In the genomic region with DNA sequence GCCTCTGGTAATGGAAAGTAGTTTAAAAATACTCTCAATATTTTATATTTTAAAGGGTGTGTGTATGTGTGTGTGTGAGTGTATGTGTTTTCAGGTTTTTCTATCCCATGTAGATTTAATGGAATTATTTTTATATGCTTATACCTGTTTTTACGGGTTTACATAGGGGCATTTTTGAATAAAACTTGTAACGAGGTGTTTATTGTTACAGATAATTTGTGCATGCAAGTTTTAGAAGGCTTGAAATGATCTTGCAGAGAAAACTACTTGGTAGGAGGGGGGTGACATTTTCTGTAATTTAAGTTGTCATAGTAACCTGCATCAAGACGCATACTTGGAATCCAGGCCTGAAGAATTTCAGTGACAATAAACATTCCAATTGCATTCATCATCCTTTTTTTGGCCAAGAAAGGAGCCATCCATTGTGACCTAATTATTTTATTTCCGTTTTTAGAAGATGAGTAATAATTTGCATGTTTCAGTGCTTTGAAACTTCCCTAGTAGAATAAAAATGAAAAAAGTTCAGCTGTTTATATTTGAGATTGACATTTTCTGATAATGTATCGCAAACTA, we compare ENCODE assay signal across 12 cellular contexts. TPM values are rescaled to one million over a fixed set of nuclear protein-coding genes. Genes with fewer than 3 reads are reported as not detected.
DNase-seq lines count a peak whose midpoint lies in the region; TF ChIP-seq lines count a peak whose summit lies in the region.
"Had no signal": no experiment of that assay in that cellular context is flagged by ENCODE, and none has a peak within 500 bp of the region (broad histone marks: within the 10 kb centered on the region; RNA-seq: fewer than 3 reads in every experiment).

No MANE protein-coding gene starts in this region.

- no peaks in the 10 kb centered on the region for H3K36me3 ChIP-seq in KMS-11 (ENCODE audit: insufficient read depth)
- H3K36me3 ChIP-seq: colonic mucosa had no signal

- H3K27ac ChIP-seq in KMS-11, result peak overlapping the region; percentile 81
- H3K27ac ChIP-seq: colonic mucosa, parathyroid adenoma had no signal

- DNase-seq in AG08395 (ENCODE audit: low spot score) (peak; percentile 75), dedifferentiated amniotic fluid mesenchymal stem cell (ENCODE audit: extremely low spot score) (peak; percentile 85), lung microvascular endothelial cell (ENCODE audit: low read depth in 2 of 2) (peak; percentile 82 to 98), GOT3 (lab: John Stamatoyannopoulos, UW) (no peak), SIG-M5 treated with dmso at 0.1 percent for 504 hours (lab: John Stamatoyannopoulos, UW; ENCODE audit: unreplicated experiment) (no peak), NCI-H2227 treated with DMSO at 0.1 percent for 48 hours (lab: John Stamatoyannopoulos, UW) (no peak), mesenteric fat pad (ENCODE audit: low spot score) (no peak)
- DNase-seq: activated CD8-positive, alpha-beta memory T cell treated with anti-CD3 and anti-CD28 coated beads for 24 hours; colonic mucosa; stimulated activated naive B cell treated with anti-CD40 and anti-IgM and Interleukin-4, amounts not matched to agents 10 μg/mL and 1 μg/mL and 100 μg/mL, for 72 hours had no signal

- no peak for TF ChIP-seq CTCF in KMS-11 (conservative IDR thresholded peaks at IDR 0.05; ENCODE audit: low read depth, low read length)

- no peaks in the 10 kb centered on the region for H3K27me3 ChIP-seq in KMS-11 (ENCODE audit: insufficient read depth, low read depth)
- H3K27me3 ChIP-seq: colonic mucosa had no signal

- no peak overlapping the region for H3K4me3 ChIP-seq in KMS-11 (IDR thresholded peaks at IDR 0.05; ENCODE audit: insufficient read depth, low read depth, low read length)
- H3K4me3 ChIP-seq: colonic mucosa had no signal

- H3K79me2 ChIP-seq in KMS-11 (ENCODE audit: insufficient read depth, low read depth), result no peaks in the 10 kb centered on the region; the same call in 1 of the 2 replicates
- H3K79me2 ChIP-seq: parathyroid adenoma had no signal

- H2AFZ ChIP-seq in KMS-11 (ENCODE audit: low read depth), result no peak overlapping the region
- H2AFZ ChIP-seq: parathyroid adenoma had no signal

- H3K9ac ChIP-seq in KMS-11, result peak overlapping the region; percentile 19; the same call in 1 of the 2 replicates
- H3K9ac ChIP-seq: parathyroid adenoma had no signal

- no peaks in the 10 kb centered on the region for H4K20me1 ChIP-seq in KMS-11 (ENCODE audit: insufficient read depth)

- peaks cover 55% of the 10 kb centered on the region for H3K4me1 ChIP-seq in KMS-11 (ENCODE audit: low read depth, poor library complexity, severe bottlenecking)
- H3K4me1 ChIP-seq: colonic mucosa, parathyroid adenoma had no signal

- peak overlapping the region; percentile 79 for H3K4me2 ChIP-seq in KMS-11

RNA-seq across cellular contexts. Expression of gene RASSF8, which starts 39.0 kb away (rescaled TPM):
- total RNA-seq in lung microvascular endothelial cell (31.4 and 43.3 TPM in 2 replicates), mesenteric fat pad (47.0 TPM)

Comparison
In these comparisons a context has a peak if more than half of its experiments do, and no peak if none do; other contexts are left out.
1. DNase-seq: peak in AG08395 (single experiment), dedifferentiated amniotic fluid mesenchymal stem cell (single experiment) and lung microvascular endothelial cell (2 of 2); none in GOT3 (single experiment), SIG-M5 treated with dmso at 0.1 percent for 504 hours (single experiment), NCI-H2227 treated with DMSO at 0.1 percent for 48 hours (single experiment) and mesenteric fat pad (single experiment).